14 cellular contexts compared by ENCODE assay signal in genomic region chr6:61886608-61887259, GRCh38.
DNase-seq lines count a peak whose midpoint lies in the region; ATAC-seq and TF ChIP-seq lines count a peak whose summit lies in the region.
"Had no signal": no experiment of that assay in that cellular context is flagged by ENCODE, and none has a peak within 500 bp of the region (broad histone marks: within the 10 kb centered on the region; RNA-seq: fewer than 3 reads in every experiment).

No MANE protein-coding gene starts in this region.

- H3K4me3 ChIP-seq in adrenal gland, result no peak overlapping the region
- H3K4me3 ChIP-seq: esophagus muscularis mucosa, HAP-1 had no signal

- 85 to 95% (median 89%) methylated on average over 1 of the region's 1 CpG for WGBS in adrenal gland, 4 donors

- intact Hi-C loops in adrenal gland (cut with DNase I), result no loop called here

- no peak for TF ChIP-seq POLR2A in adrenal gland (IDR thresholded peaks at IDR 0.05)

- no peak overlapping the region for H3K27ac ChIP-seq in adrenal gland
- H3K27ac ChIP-seq: esophagus muscularis mucosa, HL-60, neutrophil had no signal

- H3K9me3 ChIP-seq in adrenal gland (replicated peaks in 1 of 3), result no peaks in the 10 kb centered on the region
- H3K9me3 ChIP-seq: esophagus muscularis mucosa, HAP-1, neutrophil had no signal

- peak in 1 of 6 experiments; percentile 20 for TF ChIP-seq CTCF in adrenal gland (IDR thresholded peaks at IDR 0.05)

- H3K36me3 ChIP-seq in adrenal gland (replicated peaks in 1 of 2), result no peaks in the 10 kb centered on the region
- H3K36me3 ChIP-seq: esophagus muscularis mucosa, HAP-1, neutrophil had no signal

- no peaks in the 10 kb centered on the region for H3K4me1 ChIP-seq in adrenal gland (replicated peaks in 1 of 2)
- H3K4me1 ChIP-seq: esophagus muscularis mucosa, HAP-1 had no signal

- H3K27me3 ChIP-seq in adrenal gland, result no peaks in the 10 kb centered on the region
- H3K27me3 ChIP-seq: esophagus muscularis mucosa, neutrophil had no signal

- peak; percentile 45 for ATAC-seq in HG02623 (IDR thresholded peaks at IDR 0.05; ENCODE audit: unreplicated experiment)
- no peak for ATAC-seq in esophagus mucosa

- DNase-seq in DMS 273 (lab: John Stamatoyannopoulos, UW; ENCODE audit: unreplicated experiment) (peak; percentile 55), NCI-H748 treated with DMSO at 0.1 percent for 48 hours (lab: John Stamatoyannopoulos, UW) (peak; percentile 31), kidney tubule cell (ENCODE audit: low spot score) (peak; percentile 3), adrenal gland (no peak), activated gamma-delta T cell treated with Interleukin-2 at 50 U/mL for 16 hours (no peak)
- DNase-seq in stimulated activated CD4-positive, alpha-beta T cell treated with anti-CD3 and anti-CD28 coated beads, Interleukin-4, amount 100 ng/mL, for 24 hours, result no peak
- DNase-seq: DMS79, NCI-H446 treated with DMSO at 0.1 percent for 48 hours had no signal

Comparison
In these comparisons a context has a peak if more than half of its experiments do, and no peak if none do; other contexts are left out.
1. DNase-seq: peak in DMS 273 (single experiment), NCI-H748 treated with DMSO at 0.1 percent for 48 hours (single experiment) and kidney tubule cell (single experiment); none in stimulated activated CD4-positive, alpha-beta T cell treated with anti-CD3 and anti-CD28 coated beads, Interleukin-4, amount 100 ng/mL, for 24 hours (single experiment), adrenal gland (0 of 7) and activated gamma-delta T cell treated with Interleukin-2 at 50 U/mL for 16 hours (single experiment).